Comparison of ENCODE assay signal across 32 cellular contexts in genomic region chr4:39125600-39125985, GRCh38.
"Had no signal": no experiment of that assay in that cellular context is flagged by ENCODE, and none has a peak within 500 bp of the region (broad histone marks: within the 10 kb centered on the region; RNA-seq: fewer than 3 reads in every experiment).

No MANE protein-coding gene starts in this region.

- H3K36me3 ChIP-seq: ovary, vagina had no signal

- FAIRE-seq: TTC549 had no signal

- H3K9me3 ChIP-seq: mucosa of descending colon, ovary, vagina had no signal

- H3K4me3 Mint-ChIP-seq: activated CD4-positive, alpha-beta memory T cell treated with anti-CD3 and anti-CD28 coated beads, Interleukin-2, amount 10 ng/mL, durations not matched to agents 7 days and 5 days; activated CD4-positive, alpha-beta T cell treated with anti-CD3 and anti-CD28 coated beads, Interleukin-2, amount 10 ng/mL, durations not matched to agents 7 days and 5 days; activated naive CD4-positive, alpha-beta T cell treated with anti-CD3 and anti-CD28 coated beads, Interleukin-2, amount 50 U/mL, for 24 hours; activated naive CD8-positive, alpha-beta T cell treated with anti-CD3 and anti-CD28 coated beads, Interleukin-2, amount 50 U/mL, for 24 hours; activated T-cell treated with anti-CD3 and anti-CD28 coated beads, Interleukin-2, amount 50 U/mL, for 4 hours; effector memory CD8-positive, alpha-beta T cell; stimulated activated effector memory CD8-positive, alpha-beta T cell treated with anti-CD3 and anti-CD28 coated beads, Interleukin-12 subunit alpha, Interleukin-12 subunit beta, amount 100 ng/mL, for 72 hours; stimulated activated naive CD8-positive, alpha-beta T cell treated with anti-CD3 and anti-CD28 coated beads, Interleukin-15, amount 100 ng/mL, for 72 hours; type B pancreatic cell had no signal

- H3K9me3 Mint-ChIP-seq: activated CD4-positive, alpha-beta T cell treated with anti-CD3 and anti-CD28 coated beads, Interleukin-2, amount 10 ng/mL, durations not matched to agents 7 days and 5 days; activated naive CD4-positive, alpha-beta T cell treated with anti-CD3 and anti-CD28 coated beads, Interleukin-2, amount 50 U/mL, for 24 hours; activated T-cell treated with anti-CD3 and anti-CD28 coated beads, Interleukin-2, amount 50 U/mL, for 4 hours; activated T-helper 2 cell treated with anti-CD3 and anti-CD28 coated beads, Interferon-gamma antibody, Interleukin-2, Interleukin-4, amounts not matched to agents 10 μg/mL and 5 μg/mL and 100 μg/mL, durations not matched to agents 14 hours and 24 hours and 36 hours; effector memory CD8-positive, alpha-beta T cell; stimulated activated effector memory CD8-positive, alpha-beta T cell treated with anti-CD3 and anti-CD28 coated beads, Interleukin-12 subunit alpha, Interleukin-12 subunit beta, amount 100 ng/mL, for 72 hours; stimulated activated naive CD8-positive, alpha-beta T cell treated with anti-CD3 and anti-CD28 coated beads, Interleukin-15, amount 100 ng/mL, for 72 hours had no signal

- DNase-seq: activated CD4-positive, alpha-beta memory T cell treated with anti-CD3 and anti-CD28 coated beads, Interleukin-2, amount 10 ng/mL, durations not matched to agents 7 days and 5 days; activated CD4-positive, alpha-beta T cell treated with anti-CD3 and anti-CD28 coated beads, Interleukin-2, amount 10 ng/mL, durations not matched to agents 7 days and 5 days; activated CD4-positive, CD25-positive, alpha-beta regulatory T cell treated with anti-CD3 and anti-CD28 coated beads, Interleukin-2, amount 50 U/mL, for 72 hours; activated CD8-positive, alpha-beta memory T cell treated with anti-CD3 and anti-CD28 coated beads, Interleukin-2, amount 50 U/mL, for 48 hours; activated naive CD8-positive, alpha-beta T cell treated with anti-CD3 and anti-CD28 coated beads, Interleukin-2, amount 50 U/mL, for 24 hours; activated T-cell treated with anti-CD3 and anti-CD28 coated beads, Interleukin-2, amount 50 U/mL, for 4 hours; amygdala; caudate nucleus; cortex of kidney; effector memory CD8-positive, alpha-beta T cell; erythroblast; heart right ventricle; kidney glomerular epithelial cell; mucosa of descending colon; ovary; stimulated activated CD4-positive, alpha-beta T cell treated with anti-CD3 and anti-CD28 coated beads, Interleukin-12 subunit alpha, Interleukin-12 subunit beta, amount 100 ng/mL, for 4 hours; stimulated activated CD4-positive, alpha-beta T cell treated with anti-CD3 and anti-CD28 coated beads, Interleukin-4, amount 100 ng/mL, for 24 hours; stimulated activated naive CD8-positive, alpha-beta T cell treated with anti-CD3 and anti-CD28 coated beads, Interleukin-15, amount 100 ng/mL, for 72 hours; substantia nigra; T-helper 9 cell had no signal

- H3K4me1 Mint-ChIP-seq: activated CD4-positive, alpha-beta memory T cell treated with anti-CD3 and anti-CD28 coated beads, Interleukin-2, amount 10 ng/mL, durations not matched to agents 7 days and 5 days; activated naive CD4-positive, alpha-beta T cell treated with anti-CD3 and anti-CD28 coated beads, Interleukin-2, amount 50 U/mL, for 24 hours; stimulated activated effector memory CD8-positive, alpha-beta T cell treated with anti-CD3 and anti-CD28 coated beads, Interleukin-12 subunit alpha, Interleukin-12 subunit beta, amount 100 ng/mL, for 72 hours; stimulated activated naive CD8-positive, alpha-beta T cell treated with anti-CD3 and anti-CD28 coated beads, Interleukin-15, amount 100 ng/mL, for 72 hours had no signal

- H3K4me3 ChIP-seq: heart right ventricle, lung, mucosa of descending colon, ovary, skin epidermis, vagina had no signal

- H3K27ac Mint-ChIP-seq: activated CD4-positive, alpha-beta memory T cell treated with anti-CD3 and anti-CD28 coated beads, Interleukin-2, amount 10 ng/mL, durations not matched to agents 7 days and 5 days; activated CD4-positive, alpha-beta T cell treated with anti-CD3 and anti-CD28 coated beads, Interleukin-2, amount 10 ng/mL, durations not matched to agents 7 days and 5 days; activated naive CD4-positive, alpha-beta T cell treated with anti-CD3 and anti-CD28 coated beads, Interleukin-2, amount 50 U/mL, for 24 hours; activated naive CD8-positive, alpha-beta T cell treated with anti-CD3 and anti-CD28 coated beads, Interleukin-2, amount 50 U/mL, for 24 hours; activated T-helper 2 cell treated with anti-CD3 and anti-CD28 coated beads, Interferon-gamma antibody, Interleukin-2, Interleukin-4, amounts not matched to agents 10 μg/mL and 5 μg/mL and 100 μg/mL, durations not matched to agents 14 hours and 24 hours and 36 hours; effector memory CD8-positive, alpha-beta T cell; progenitor cell of endocrine pancreas; stimulated activated effector memory CD8-positive, alpha-beta T cell treated with anti-CD3 and anti-CD28 coated beads, Interleukin-12 subunit alpha, Interleukin-12 subunit beta, amount 100 ng/mL, for 72 hours; stimulated activated naive CD8-positive, alpha-beta T cell treated with anti-CD3 and anti-CD28 coated beads, Interleukin-15, amount 100 ng/mL, for 72 hours; type B pancreatic cell had no signal

- H3K27me3 Mint-ChIP-seq: activated CD4-positive, alpha-beta memory T cell treated with anti-CD3 and anti-CD28 coated beads, Interleukin-2, amount 10 ng/mL, durations not matched to agents 7 days and 5 days; activated CD4-positive, alpha-beta T cell treated with anti-CD3 and anti-CD28 coated beads, Interleukin-2, amount 10 ng/mL, durations not matched to agents 7 days and 5 days; activated naive CD4-positive, alpha-beta T cell treated with anti-CD3 and anti-CD28 coated beads, Interleukin-2, amount 50 U/mL, for 24 hours; activated naive CD8-positive, alpha-beta T cell treated with anti-CD3 and anti-CD28 coated beads, Interleukin-2, amount 50 U/mL, for 24 hours; effector memory CD8-positive, alpha-beta T cell; progenitor cell of endocrine pancreas; stimulated activated naive CD8-positive, alpha-beta T cell treated with anti-CD3 and anti-CD28 coated beads, Interleukin-15, amount 100 ng/mL, for 72 hours; type B pancreatic cell had no signal

- ATAC-seq: activated naive CD8-positive, alpha-beta T cell treated with anti-CD3 and anti-CD28 coated beads, Interleukin-2, amount 50 U/mL, for 24 hours; activated T-cell treated with anti-CD3 and anti-CD28 coated beads, Interleukin-2, amount 50 U/mL, for 4 hours; effector memory CD8-positive, alpha-beta T cell; heart right ventricle; left lobe of liver; mucosa of descending colon; sciatic nerve; stimulated activated effector memory CD8-positive, alpha-beta T cell treated with anti-CD3 and anti-CD28 coated beads, Interleukin-12 subunit alpha, Interleukin-12 subunit beta, amount 100 ng/mL, for 72 hours; stimulated activated naive CD8-positive, alpha-beta T cell treated with anti-CD3 and anti-CD28 coated beads, Interleukin-15, amount 100 ng/mL, for 72 hours had no signal

- H3K27ac ChIP-seq: heart right ventricle, ovary, skin epidermis, vagina, VCaP had no signal

- H3K27me3 ChIP-seq: heart right ventricle, ovary, vagina had no signal

- H3K4me1 ChIP-seq: heart right ventricle, vagina had no signal
